ENCODE assay signal across 11 cellular contexts in genomic region chr12:58529114-58529665, GRCh38.
A peak's percentile ranks its signal among the peaks of the same experiment; 100 is the strongest.
DNase-seq lines count a peak whose midpoint lies in the region; ATAC-seq and TF ChIP-seq lines count a peak whose summit lies in the region.
"Had no signal": no experiment of that assay in that cellular context is flagged by ENCODE, and none has a peak within 500 bp of the region (broad histone marks: within the 10 kb centered on the region; RNA-seq: fewer than 3 reads in every experiment).

No MANE protein-coding gene starts in this region.

- intact Hi-C loops in esophagus squamous epithelium (cut with DNase I) (no loop called here), ascending aorta (cut with DNase I) (no loop called here)

- DNase-seq in ELR (ENCODE audit: low read depth) = peak; percentile 91
- peak; percentile 25 for DNase-seq in RKO (ENCODE audit: low spot score)
- no peak for DNase-seq in esophagus squamous epithelium (lab: John Stamatoyannopoulos, UW)
- peak; percentile 68 for DNase-seq in renal cortical epithelial cell (ENCODE audit: low read depth)
- DNase-seq in activated naive CD4-positive, alpha-beta T cell treated with anti-CD3 and anti-CD28 coated beads, Interleukin-2, amount 50 U/mL, for 72 hours (ENCODE audit: low spot score in 2 of 2) = no peak
- DNase-seq in ascending aorta (ENCODE audit: low spot score in 2 of 2) = no peak
- no peak for DNase-seq in iPS-NIHi11 (ENCODE audit: low spot score)
- DNase-seq: activated T-cell treated with anti-CD3 and anti-CD28 coated beads, Interleukin-2, amount 50 U/mL, for 4 hours; cortex of kidney; NCI-H1105 treated with DMSO at 0.1 percent for 48 hours had no signal

- WGBS in esophagus squamous epithelium, 2 donors = 30 to 44% methylated on average over 1 of the region's 1 CpG

- no peak for TF ChIP-seq POLR2A in esophagus squamous epithelium (IDR thresholded peaks at IDR 0.05)

- no peak for ATAC-seq in activated naive CD4-positive, alpha-beta T cell treated with anti-CD3 and anti-CD28 coated beads, Interleukin-2, amount 50 U/mL, for 72 hours
- no peak for ATAC-seq in GM18870 (IDR thresholded peaks at IDR 0.05; ENCODE audit: unreplicated experiment)
- ATAC-seq: activated T-cell treated with anti-CD3 and anti-CD28 coated beads, Interleukin-2, amount 50 U/mL, for 4 hours had no signal

- H3K27me3 ChIP-seq in esophagus squamous epithelium (no peaks in the 10 kb centered on the region), ascending aorta (no peaks in the 10 kb centered on the region)

- H3K4me1 ChIP-seq in esophagus squamous epithelium (peaks cover 0 to 40% (median 0%) of the 10 kb centered on the region in 3 donors), ascending aorta (peaks cover 0 to 15% of the 10 kb centered on the region in 2 donors)

- H3K27ac ChIP-seq in esophagus squamous epithelium (peak overlapping the region in 3 of 4 donors; percentile 0 to 54 (median 49)), ascending aorta (no peak overlapping the region)

- H3K4me3 ChIP-seq in esophagus squamous epithelium (no peak overlapping the region), ascending aorta (no peak overlapping the region)

- TF ChIP-seq CTCF in esophagus squamous epithelium (IDR thresholded peaks at IDR 0.05) = no peak
- TF ChIP-seq CTCF in ascending aorta (IDR thresholded peaks at IDR 0.05) = no peak

- no peak overlapping the region for H3K27ac Mint-ChIP-seq in activated naive CD4-positive, alpha-beta T cell treated with anti-CD3 and anti-CD28 coated beads, Interleukin-2, amount 50 U/mL, for 72 hours

- H3K9me3 ChIP-seq in esophagus squamous epithelium = no peaks in the 10 kb centered on the region
- H3K9me3 ChIP-seq in ascending aorta = no peaks in the 10 kb centered on the region

- H3K36me3 ChIP-seq in esophagus squamous epithelium (no peaks in the 10 kb centered on the region), ascending aorta (no peaks in the 10 kb centered on the region)

- peaks cover 0 to 4% of the 10 kb centered on the region in 2 donors for H3K9me3 Mint-ChIP-seq in activated naive CD4-positive, alpha-beta T cell treated with anti-CD3 and anti-CD28 coated beads, Interleukin-2, amount 50 U/mL, for 72 hours
- H3K9me3 Mint-ChIP-seq: activated T-cell treated with anti-CD3 and anti-CD28 coated beads, Interleukin-2, amount 50 U/mL, for 4 hours had no signal

- H3K36me3 Mint-ChIP-seq in activated naive CD4-positive, alpha-beta T cell treated with anti-CD3 and anti-CD28 coated beads, Interleukin-2, amount 50 U/mL, for 72 hours = no peaks in the 10 kb centered on the region

Comparison
In these comparisons a context has a peak if more than half of its experiments do, and no peak if none do; other contexts are left out.
1. DNase-seq: peak in ELR (single experiment), RKO (single experiment) and renal cortical epithelial cell (single experiment); none in esophagus squamous epithelium (single experiment), activated naive CD4-positive, alpha-beta T cell treated with anti-CD3 and anti-CD28 coated beads, Interleukin-2, amount 50 U/mL, for 72 hours (0 of 2), ascending aorta (0 of 2) and iPS-NIHi11 (single experiment).
2. H3K27ac ChIP-seq: peak in esophagus squamous epithelium (3 of 4); none in ascending aorta (0 of 2).